ENCODE assay signal across 8 cellular contexts in the genomic region with DNA sequence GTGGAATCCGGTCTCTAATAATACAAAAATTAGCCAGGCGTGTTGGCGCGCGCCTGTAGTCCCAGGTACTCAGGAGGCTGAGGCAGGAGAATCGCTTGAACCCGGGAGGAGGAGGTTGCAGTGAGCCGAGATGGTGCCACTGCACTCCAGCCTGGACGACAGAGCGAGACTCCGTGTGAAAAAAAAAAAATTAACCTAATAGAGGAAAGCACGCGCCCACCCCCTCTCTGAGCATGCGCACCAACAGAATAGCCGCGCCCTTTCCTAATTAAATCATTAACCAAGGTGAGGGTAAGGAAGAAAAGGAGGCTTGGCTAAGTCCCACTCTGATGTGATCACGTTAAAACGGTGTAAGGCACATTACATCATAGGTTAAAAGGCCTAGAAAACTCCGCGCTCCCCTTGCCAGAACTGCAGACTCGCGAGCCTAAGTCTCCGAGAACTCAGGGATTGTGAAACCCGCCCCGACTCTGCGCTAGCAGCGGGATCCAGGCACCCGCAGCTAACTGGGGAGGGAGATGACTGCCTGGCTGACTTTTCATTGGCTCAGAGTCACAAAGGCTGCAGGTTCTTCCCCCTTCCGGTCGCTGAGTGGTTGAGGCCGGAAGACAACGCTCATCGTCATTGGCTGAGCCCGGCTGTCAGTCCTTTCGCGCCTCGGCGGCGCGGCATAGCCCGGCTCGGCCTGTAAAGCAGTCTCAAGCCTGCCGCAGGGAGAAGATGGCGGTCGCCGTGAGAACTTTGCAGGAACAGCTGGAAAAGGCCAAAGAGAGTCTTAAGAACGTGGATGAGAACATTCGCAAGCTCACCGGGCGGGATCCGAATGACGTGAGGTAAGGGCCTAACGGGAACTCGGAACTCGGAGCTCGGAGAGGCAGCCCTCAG. TPM values are rescaled to one million over a fixed set of nuclear protein-coding genes. Genes with fewer than 3 reads are reported as not detected.
A peak's percentile ranks its signal among the peaks of the same experiment; 100 is the strongest.
DNase-seq lines count a peak whose midpoint lies in the region; ATAC-seq and TF ChIP-seq lines count a peak whose summit lies in the region.

Gene PNN (plus strand): TSS at position 695 of the 885 bp plus-strand sequence. CDS start 26 bp downstream, at position 721.

- H3K9me3 ChIP-seq in AG04450 (ENCODE audit: control insufficient read depth, insufficient read depth, low read length) (no peaks in the 10 kb centered on the region; the same call in 1 of the 2 replicates), smooth muscle cell (replicated peaks; ENCODE audit: low read depth) (no peaks in the 10 kb centered on the region)

- WGBS in smooth muscle cell (ENCODE audit: low lambda C conversion rate), result 5% methylated on average over 51 of the region's 56 CpGs

- peaks cover 46% of the 10 kb centered on the region for H3K79me2 ChIP-seq in smooth muscle cell (ENCODE audit: low read depth)

- peaks cover 21% of the 10 kb centered on the region for H3K4me1 ChIP-seq in smooth muscle cell (ENCODE audit: low read depth)

- peak within 1 kb of the TSS; percentile 87 for H3K27ac ChIP-seq in AG04450 (ENCODE audit: low read depth, low read length)
- peak within 1 kb of the TSS; percentile 89 for H3K27ac ChIP-seq in smooth muscle cell (ENCODE audit: low read depth)

- H3K27me3 ChIP-seq in AG04450 (ENCODE audit: control insufficient read depth, insufficient read depth, low read length), result no peaks in the 10 kb centered on the region
- no peaks in the 10 kb centered on the region for H3K27me3 ChIP-seq in smooth muscle cell (ENCODE audit: low read depth)

- H3K9ac ChIP-seq in smooth muscle cell (ENCODE audit: low read depth), result peak within 1 kb of the TSS; percentile 98

- H3K36me3 ChIP-seq in smooth muscle cell (ENCODE audit: low read depth), result peaks cover 28% of the 10 kb centered on the region

- no peaks in the 10 kb centered on the region for H3K27me3 Mint-ChIP-seq in WTC11 (ENCODE audit: low read depth)

- H3K4me1 Mint-ChIP-seq in WTC11, result peaks cover 36% of the 10 kb centered on the region

- DNase-seq in AG04450 (ENCODE audit: low read depth, low spot score) (peak; percentile 99), NCI-H226 (peak; percentile 99), WTC11 (ENCODE audit: low spot score) (peak; percentile 97), cardiac fibroblast (ENCODE audit: low read depth in 2 of 2) (peak; percentile 100), iPS-NIHi7 (ENCODE audit: extremely low spot score) (peak; percentile 96), smooth muscle cell (lab: John Stamatoyannopoulos, UW; ENCODE audit: unreplicated experiment) (peak; percentile 83)

- H4K20me1 ChIP-seq in smooth muscle cell (ENCODE audit: low read depth), result peaks cover 40% of the 10 kb centered on the region

- H3K27ac Mint-ChIP-seq in WTC11, result peak within 1 kb of the TSS; percentile 100

- peaks cover 20% of the 10 kb centered on the region for H3F3A ChIP-seq in smooth muscle cell (ENCODE audit: low read depth)

- no peaks in the 10 kb centered on the region for H3K9me3 Mint-ChIP-seq in WTC11

- H3K4me3 ChIP-seq in AG04450 (ENCODE audit: low read depth, low read length), result peak within 1 kb of the TSS; percentile 91
- peak within 1 kb of the TSS; percentile 95 to 97 for H3K4me3 ChIP-seq in cardiac fibroblast (replicated peaks in 1 of 2; ENCODE audit: low read depth in 2 of 2, low read length in 2 of 2)
- peak within 1 kb of the TSS; percentile 99 for H3K4me3 ChIP-seq in smooth muscle cell

- peak within 1 kb of the TSS; percentile 98 for H3K4me2 ChIP-seq in smooth muscle cell

- TF ChIP-seq CTCF in AG04450 (IDR thresholded peaks at IDR 0.05; ENCODE audit: low read depth, low read length), result no peak
- no peak for TF ChIP-seq CTCF in WTC11 (IDR thresholded peaks at IDR 0.05)
- no peak for TF ChIP-seq CTCF in cardiac fibroblast (IDR thresholded peaks at IDR 0.05; ENCODE audit: low read depth, low read length)
- TF ChIP-seq CTCF in smooth muscle cell (IDR thresholded peaks at IDR 0.05; ENCODE audit: borderline replicate concordance, insufficient read depth, poor library complexity, severe bottlenecking), result no peak

- CTCF ChIA-PET in AG04450 (lab: Charles Lee) (no interaction called here), WTC11 (lab: Charles Lee) (no interaction called here)

- peaks cover 3% of the 10 kb centered on the region for H3K36me3 Mint-ChIP-seq in WTC11

- peak; percentile 92 for ATAC-seq in GM18909 (IDR thresholded peaks at IDR 0.05; ENCODE audit: poor library complexity, unreplicated experiment)
- peak; percentile 92 for ATAC-seq in HG03175 (IDR thresholded peaks at IDR 0.05; ENCODE audit: unreplicated experiment)
- peak; percentile 91 for ATAC-seq in WTC11

- H2AFZ ChIP-seq in smooth muscle cell (ENCODE audit: low read depth), result peak within 1 kb of the TSS; percentile 37

- POLR2A ChIA-PET in AG04450 (lab: Yijun Ruan, JAX) (interaction anchor here (0.6 to 1.4 kb wide), 8 partner anchors 8 to 257 kb away, joined by 3 to 12 read pairs (median 3); partner anchors contain the start of genes FBXO33 and SEC23A), WTC11 (lab: Charles Lee) (interaction anchor here (0.6 to 1.4 kb wide), 9 partner anchors 10 to 257 kb away, joined by 3 to 11 read pairs (median 3); partner anchors contain the start of genes FBXO33 and SEC23A)

- peak within 1 kb of the TSS; percentile 98 for H3K4me3 Mint-ChIP-seq in WTC11

TF ChIP-seq in WTC11, 78 proteins besides CTCF, POLR2A, EP300 and RAD21 (continues in another document):
- TF ChIP-seq SP1 (CRISPR knock-in tag; conservative IDR thresholded peaks at IDR 0.05) (peak; percentile 59; the same call in 1 of the 2 replicates), ZBTB21 (CRISPR knock-in tag; IDR thresholded peaks at IDR 0.05; ENCODE audit: borderline replicate concordance) (peak; percentile 10), NFYB (CRISPR knock-in tag; conservative IDR thresholded peaks at IDR 0.05; ENCODE audit: low read depth) (peak; percentile 93), ZBTB43 (CRISPR knock-in tag; IDR thresholded peaks at IDR 0.05) (0 out of 2 replicates have a peak, but pooled peaks have one; percentile 4), SMAD3 (CRISPR knock-in tag; IDR thresholded peaks at IDR 0.05; ENCODE audit: borderline replicate concordance) (0 out of 2 replicates have a peak, but pooled peaks have one; percentile 10), ZNF423 (CRISPR knock-in tag; IDR thresholded peaks at IDR 0.05) (no peak), MYBL2 (CRISPR knock-in tag; IDR thresholded peaks at IDR 0.05) (peak; percentile 74; the same call in 1 of the 2 replicates), GABPB1 (CRISPR knock-in tag; IDR thresholded peaks at IDR 0.05) (peak; percentile 89), ETV6 (CRISPR knock-in tag; IDR thresholded peaks at IDR 0.05) (peak; percentile 58; the same call in 1 of the 2 replicates), E2F5 (CRISPR knock-in tag; IDR thresholded peaks at IDR 0.05) (0 out of 2 replicates have a peak, but pooled peaks have one; percentile 41), RORB (CRISPR knock-in tag; IDR thresholded peaks at IDR 0.05) (no peak), GTF2I (CRISPR knock-in tag; conservative IDR thresholded peaks at IDR 0.05) (no peak)
- TF ChIP-seq, protein P1, sequence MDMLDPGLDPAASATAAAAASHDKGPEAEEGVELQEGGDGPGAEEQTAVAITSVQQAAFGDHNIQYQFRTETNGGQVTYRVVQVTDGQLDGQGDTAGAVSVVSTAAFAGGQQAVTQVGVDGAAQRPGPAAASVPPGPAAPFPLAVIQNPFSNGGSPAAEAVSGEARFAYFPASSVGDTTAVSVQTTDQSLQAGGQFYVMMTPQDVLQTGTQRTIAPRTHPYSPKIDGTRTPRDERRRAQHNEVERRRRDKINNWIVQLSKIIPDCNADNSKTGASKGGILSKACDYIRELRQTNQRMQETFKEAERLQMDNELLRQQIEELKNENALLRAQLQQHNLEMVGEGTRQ (CRISPR knock-in tag; IDR thresholded peaks at IDR 0.05), result 0 out of 2 replicates have a peak, but pooled peaks have one; percentile 26

RNA-seq across cellular contexts. Expression of gene PNN, which starts in this region (rescaled TPM):
- polyA plus RNA-seq in AG04450 (2011; rRNA removed), result 18.5 and 19.7 TPM in 2 replicates
- 17.8 and 21.8 TPM in 2 replicates for polyA minus RNA-seq in AG04450 (2011; rRNA and poly(A)+ RNA removed)
- 135 to 156 TPM (median 135 TPM) in 3 replicates for total RNA-seq in WTC11 (2021)
- 30.7 and 34.0 TPM in 2 replicates for total RNA-seq in smooth muscle cell
- 26.0 and 56.0 TPM in 2 replicates for polyA plus RNA-seq in smooth muscle cell

Comparison
In these comparisons a context has a peak if more than half of its experiments do, and no peak if none do; other contexts are left out.
1. Peak in every context shown above with its lines: DNase-seq, ATAC-seq, H3K4me3 ChIP-seq and H3K27ac ChIP-seq.